8 cellular contexts compared by ENCODE assay signal in the genomic region with DNA sequence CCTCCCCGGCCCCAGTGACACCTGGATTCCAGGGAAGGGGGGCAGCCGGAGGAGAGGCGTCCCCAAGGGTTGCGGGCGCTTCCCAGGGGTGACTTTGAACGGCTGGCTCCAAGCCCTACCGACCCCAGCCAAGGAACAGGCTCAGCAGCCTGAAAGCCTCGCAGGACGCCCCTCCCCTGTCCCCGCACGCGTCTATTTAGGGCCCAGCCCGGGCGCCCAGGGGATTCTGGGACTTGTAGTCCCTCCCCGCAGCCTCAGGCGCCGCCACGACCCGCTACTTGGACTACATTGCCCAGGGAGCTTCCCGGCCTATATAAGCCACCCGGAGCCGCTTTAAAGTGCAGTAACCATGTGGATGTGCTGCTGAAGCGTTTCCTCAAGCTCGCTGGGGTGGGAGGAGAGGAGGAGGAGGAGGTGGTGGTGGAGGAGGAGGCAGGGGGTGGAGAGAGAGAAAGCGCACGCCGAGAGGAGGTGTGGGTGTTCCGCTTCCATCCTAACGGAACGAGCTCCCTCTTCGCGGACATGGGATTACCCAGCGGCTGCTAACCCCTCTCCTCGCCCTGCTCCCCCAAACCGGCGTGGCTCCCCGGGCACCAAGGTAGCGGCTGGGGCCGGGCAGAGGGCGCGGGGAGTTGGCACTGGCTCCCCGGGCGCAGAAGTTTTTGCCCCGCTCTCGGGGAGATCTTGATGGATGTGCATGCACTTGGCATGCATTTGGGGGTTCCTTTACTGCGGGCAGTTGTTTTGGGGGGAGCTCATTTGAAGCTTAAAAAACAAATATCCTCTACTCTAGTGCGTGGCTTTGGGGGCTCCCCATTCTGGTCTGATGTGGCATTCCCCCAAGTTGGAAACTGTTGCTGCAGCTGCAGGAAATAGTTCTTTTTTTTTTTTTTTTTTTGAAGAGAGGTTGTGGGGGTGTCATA. TPM values are rescaled to one million over a fixed set of nuclear protein-coding genes. Genes with fewer than 3 reads are reported as not detected.
DNase-seq lines count a peak whose midpoint lies in the region; ATAC-seq and TF ChIP-seq lines count a peak whose summit lies in the region.

A gene (plus strand): TSS at position 341 of the 923 bp plus-strand sequence. CDS start 23,144 bp downstream, outside the sequence.

- H3K4me1 Mint-ChIP-seq in progenitor cell of endocrine pancreas (ENCODE audit: low read depth): peaks cover 16% of the 10 kb centered on the region

- no peaks in the 10 kb centered on the region for H3K36me3 Mint-ChIP-seq in progenitor cell of endocrine pancreas (ENCODE audit: insufficient read depth)

- TF ChIP-seq CTCF in GM13976 (IDR thresholded peaks at IDR 0.05; ENCODE audit: borderline replicate concordance, control extremely low read depth, extremely low read depth, insufficient read depth, missing control alignments) (no peak), progenitor cell of endocrine pancreas (IDR thresholded peaks at IDR 0.05; ENCODE audit: unreplicated experiment) (no peak)

- H3K4me3 Mint-ChIP-seq in progenitor cell of endocrine pancreas (ENCODE audit: low read depth): peak within 1 kb of the TSS; percentile 90

- intact Hi-C loops in T-helper 1 cell treated with Interleukin-12 subunit alpha and Interleukin-12 subunit beta and Interleukin-4 antibody, amounts not matched to agents 30 ng/mL and 1 ng/mL, for 36 hours (cut with micrococcal nuclease): loop anchor here (1.0 to 2.0 kb wide), 16 partner anchors 11 to 1367 kb away; a partner anchor contains a TSS
- intact Hi-C loops in left cardiac atrium (cut with DNase I): loop anchor here in 1 of 2 donors (5.0 to 10.0 kb wide), 2 partner anchors 89 to 138 kb away; no protein-coding TSS in a partner anchor

- peak within 1 kb of the TSS; percentile 98 for H3K27ac Mint-ChIP-seq in progenitor cell of endocrine pancreas

- no peaks in the 10 kb centered on the region for H3K9me3 Mint-ChIP-seq in progenitor cell of endocrine pancreas (ENCODE audit: low read depth)

- DNase-seq in GM13976 (ENCODE audit: low spot score) (peak; percentile 97), NCI-H146 treated with DMSO at 0.1 percent for 48 hours (lab: John Stamatoyannopoulos, UW; ENCODE audit: unreplicated experiment) (peak; percentile 68), amniotic stem cell (lab: John Stamatoyannopoulos, UW) (peak; percentile 83), left cardiac atrium (peak; percentile 99), progenitor cell of endocrine pancreas (ENCODE audit: low spot score, unreplicated experiment) (peak; percentile 98), ureter (ENCODE audit: low spot score) (peak; percentile 99)

- in situ Hi-C loops in GM13976 (cut with MboI; ENCODE audit: low sequenced_read_pairs, unreplicated experiment): no loop called here

- ATAC-seq in HG02870 (IDR thresholded peaks at IDR 0.05; ENCODE audit: unreplicated experiment): peak; percentile 92
- ATAC-seq in left cardiac atrium: peak; percentile 97 to 98

- peaks cover 30% of the 10 kb centered on the region for H3K27me3 Mint-ChIP-seq in progenitor cell of endocrine pancreas

RNA-seq across cellular contexts. Expression of the gene that starts here (rescaled TPM):
- total RNA-seq in T-helper 1 cell treated with Interleukin-12 subunit alpha and Interleukin-12 subunit beta and Interleukin-4 antibody, amounts not matched to agents 30 ng/mL and 1 ng/mL, for 36 hours: 87.4 and 90.8 TPM in 2 replicates
- 10 to 100 TPM; 36.8 to 43.8 TPM for total RNA-seq in left cardiac atrium
- total RNA-seq in progenitor cell of endocrine pancreas: 10.8 and 11.2 TPM in 2 replicates
- total RNA-seq in ureter: 98.1 TPM

Comparison
In these comparisons a context has a peak if more than half of its experiments do, and no peak if none do; other contexts are left out.
1. Peak in every context shown above with its lines: DNase-seq and ATAC-seq.